Comparison of ENCODE assay signal across 22 cellular contexts in genomic region chr3:37310666-37311050, GRCh38.
DNase-seq lines count a peak whose midpoint lies in the region; ATAC-seq and TF ChIP-seq lines count a peak whose summit lies in the region.
"Had no signal": no experiment of that assay in that cellular context is flagged by ENCODE, and none has a peak within 500 bp of the region (broad histone marks: within the 10 kb centered on the region; RNA-seq: fewer than 3 reads in every experiment).

No MANE protein-coding gene starts in this region.

- no peak for ATAC-seq in effector memory CD8-positive, alpha-beta T cell (replicated peaks)
- no peak for ATAC-seq in naive thymus-derived CD4-positive, alpha-beta T cell
- no peak for ATAC-seq in stimulated activated naive CD8-positive, alpha-beta T cell treated with anti-CD3 and anti-CD28 coated beads, Interleukin-15, Interleukin-2, amounts not matched to agents 100 U/mL and 50 U/mL, for 24 hours
- ATAC-seq: HepG2 had no signal

- intact Hi-C loops in naive thymus-derived CD4-positive, alpha-beta T cell (cut with micrococcal nuclease), result loop anchor here in 1 of 2 donors (1.0 kb wide), 1 partner anchor 11 kb away; no protein-coding TSS in a partner anchor

- peaks cover 0 to 28% (median 0%) of the 10 kb centered on the region in 3 experiments for H3K36me3 ChIP-seq in naive thymus-derived CD4-positive, alpha-beta T cell (ENCODE audit: control insufficient read depth in 2 of 3, insufficient read depth in 3 of 3, low read length in 3 of 3)
- H3K36me3 ChIP-seq: ovary had no signal

- H3K36me3 Mint-ChIP-seq in effector memory CD8-positive, alpha-beta T cell (ENCODE audit: insufficient read depth), result peaks cover 28% of the 10 kb centered on the region
- peaks cover 0 to 27% (median 13%) of the 10 kb centered on the region in 5 donors for H3K36me3 Mint-ChIP-seq in naive thymus-derived CD4-positive, alpha-beta T cell

- POLR2A ChIA-PET in naive thymus-derived CD4-positive, alpha-beta T cell (lab: Charles Lee), result no interaction called here

- peak overlapping the region; percentile 70 for H3K27ac ChIP-seq in HL-60 (replicated peaks)
- H3K27ac ChIP-seq in naive thymus-derived CD4-positive, alpha-beta T cell (ENCODE audit: low read depth, low read length), result no peak overlapping the region
- H3K27ac ChIP-seq: epithelial cell of prostate, ovary, RWPE1, VCaP had no signal

- H3K27ac Mint-ChIP-seq in effector memory CD8-positive, alpha-beta T cell, result peak overlapping the region; percentile 49 to 54
- H3K27ac Mint-ChIP-seq in naive thymus-derived CD4-positive, alpha-beta T cell, result peak overlapping the region in 7 of 9 donors; percentile 32 to 88 (median 62)
- H3K27ac Mint-ChIP-seq: activated T-helper 2 cell treated with anti-CD3 and anti-CD28 coated beads, Interferon-gamma antibody, Interleukin-2, Interleukin-4, amounts not matched to agents 10 μg/mL and 5 μg/mL and 100 μg/mL, durations not matched to agents 14 hours and 24 hours and 36 hours; mesothelial cell of epicardium; stimulated activated naive CD8-positive, alpha-beta T cell treated with anti-CD3 and anti-CD28 coated beads, Interleukin-15, Interleukin-2, amounts not matched to agents 100 ng/mL and 50 ng/mL, for 24 hours had no signal

- no peaks in the 10 kb centered on the region for H3K27me3 ChIP-seq in HL-60 (ENCODE audit: insufficient read depth, poor library complexity, severe bottlenecking)
- H3K27me3 ChIP-seq in naive thymus-derived CD4-positive, alpha-beta T cell (ENCODE audit: control insufficient read depth in 2 of 2, insufficient read depth in 2 of 2, low read length in 2 of 2), result no peaks in the 10 kb centered on the region
- H3K27me3 ChIP-seq: ovary had no signal

- no peaks in the 10 kb centered on the region for H3K27me3 Mint-ChIP-seq in effector memory CD8-positive, alpha-beta T cell
- no peaks in the 10 kb centered on the region for H3K27me3 Mint-ChIP-seq in naive thymus-derived CD4-positive, alpha-beta T cell
- H3K27me3 Mint-ChIP-seq: stimulated activated naive CD8-positive, alpha-beta T cell treated with anti-CD3 and anti-CD28 coated beads, Interleukin-15, Interleukin-2, amounts not matched to agents 100 ng/mL and 50 ng/mL, for 24 hours had no signal

- H3K4me3 ChIP-seq in AG10803 (ENCODE audit: low read length), result no peak overlapping the region
- H3K4me3 ChIP-seq in HL-60 (replicated peaks; ENCODE audit: insufficient read depth, low read length), result no peak overlapping the region
- H3K4me3 ChIP-seq in naive thymus-derived CD4-positive, alpha-beta T cell (ENCODE audit: low read length), result no peak overlapping the region
- H3K4me3 ChIP-seq: ovary, smooth muscle cell had no signal

- peaks cover 14 to 19% of the 10 kb centered on the region in 2 donors for H3K4me1 Mint-ChIP-seq in effector memory CD8-positive, alpha-beta T cell (ENCODE audit: low read depth in 2 of 2)
- peaks cover 12 to 25% (median 21%) of the 10 kb centered on the region in 7 donors for H3K4me1 Mint-ChIP-seq in naive thymus-derived CD4-positive, alpha-beta T cell

- TF ChIP-seq CTCF in AG10803 (conservative IDR thresholded peaks at IDR 0.05; ENCODE audit: low read length), result no peak
- no peak for TF ChIP-seq CTCF in HL-60 (IDR thresholded peaks at IDR 0.05; ENCODE audit: insufficient read depth, low read length)

- H3K4me3 Mint-ChIP-seq in effector memory CD8-positive, alpha-beta T cell, result no peak overlapping the region
- peak overlapping the region in 3 of 10 donors; percentile 9 to 39 (median 25) for H3K4me3 Mint-ChIP-seq in naive thymus-derived CD4-positive, alpha-beta T cell
- H3K4me3 Mint-ChIP-seq: mesothelial cell of epicardium; stimulated activated naive CD8-positive, alpha-beta T cell treated with anti-CD3 and anti-CD28 coated beads, Interleukin-15, Interleukin-2, amounts not matched to agents 100 ng/mL and 50 ng/mL, for 24 hours had no signal

- no peaks in the 10 kb centered on the region for H3K4me1 ChIP-seq in naive thymus-derived CD4-positive, alpha-beta T cell (ENCODE audit: control insufficient read depth in 2 of 2, insufficient read depth in 2 of 2, low read length in 2 of 2)

- H3K9me3 Mint-ChIP-seq in effector memory CD8-positive, alpha-beta T cell, result no peaks in the 10 kb centered on the region
- H3K9me3 Mint-ChIP-seq in naive thymus-derived CD4-positive, alpha-beta T cell, result no peaks in the 10 kb centered on the region
- H3K9me3 Mint-ChIP-seq: activated T-helper 2 cell treated with anti-CD3 and anti-CD28 coated beads, Interferon-gamma antibody, Interleukin-2, Interleukin-4, amounts not matched to agents 10 μg/mL and 5 μg/mL and 100 μg/mL, durations not matched to agents 14 hours and 24 hours and 36 hours; mesothelial cell of epicardium; stimulated activated naive CD8-positive, alpha-beta T cell treated with anti-CD3 and anti-CD28 coated beads, Interleukin-15, Interleukin-2, amounts not matched to agents 100 ng/mL and 50 ng/mL, for 24 hours had no signal

- CTCF ChIA-PET in naive thymus-derived CD4-positive, alpha-beta T cell (lab: Charles Lee), result no interaction called here

- DNase-seq in AG10803 (ENCODE audit: low read depth) (peak; percentile 67), HL-60 (ENCODE audit: low read depth in 1 of 2, low spot score in 1 of 2) (peak in 1 of 2 experiments; percentile 82), SIG-M5 treated with dmso at 0.1 percent for 504 hours (lab: John Stamatoyannopoulos, UW; ENCODE audit: unreplicated experiment) (no peak), NCI-H146 (lab: John Stamatoyannopoulos, UW) (no peak), NCI-H345 (lab: John Stamatoyannopoulos, UW) (no peak)
- no peak for DNase-seq in effector memory CD8-positive, alpha-beta T cell
- no peak for DNase-seq in naive thymus-derived CD4-positive, alpha-beta T cell
- no peak for DNase-seq in stimulated activated naive CD8-positive, alpha-beta T cell treated with anti-CD3 and anti-CD28 coated beads, Interleukin-15, Interleukin-2, amounts not matched to agents 100 U/mL and 50 U/mL, for 24 hours
- DNase-seq: activated CD8-positive, alpha-beta memory T cell treated with anti-CD3 and anti-CD28 coated beads for 24 hours; GDM1; hippocampal formation; NCI-H1092 treated with DMSO at 0.1 percent for 48 hours; NCI-H2171; ovary had no signal

- H3K9me3 ChIP-seq in naive thymus-derived CD4-positive, alpha-beta T cell (ENCODE audit: control insufficient read depth in 2 of 3, low read length in 3 of 3), result no peaks in the 10 kb centered on the region
- H3K9me3 ChIP-seq: ovary had no signal
